In genomic region chr4:112523764-112524505, GRCh38 we compare ENCODE assay signal across 1 cellular context.
TF ChIP-seq lines count a peak whose summit lies in the region.

No MANE protein-coding gene starts in this region.

TF ChIP-seq in K562, 482 proteins besides CTCF, POLR2A, EP300 and RAD21 (continued from another document):
- no peak for TF ChIP-seq MGA (IDR thresholded peaks at IDR 0.05)
- no peak for TF ChIP-seq ZNF274 (IDR thresholded peaks at IDR 0.05; ENCODE audit: borderline replicate concordance, low read depth, low read length)
- no peak for TF ChIP-seq SAFB2 (IDR thresholded peaks at IDR 0.05; ENCODE audit: borderline replicate concordance, low read depth, low read length, severe bottlenecking)
- 0 out of 4 replicates have a peak, but pooled peaks of 1 of the 2 experiments have one; percentile 29 for TF ChIP-seq SRF (CRISPR knock-in tag; IDR thresholded peaks at IDR 0.05)
- TF ChIP-seq ATF1 (CRISPR knock-in tag; IDR thresholded peaks at IDR 0.05): no peak
- TF ChIP-seq ATF1 (tag; IDR thresholded peaks at IDR 0.05): no peak
- no peak for TF ChIP-seq ZNF780A (CRISPR knock-in tag; IDR thresholded peaks at IDR 0.05)
- no peak for TF ChIP-seq HDAC1 (IDR thresholded peaks at IDR 0.05)
- no peak for TF ChIP-seq SIN3A (IDR thresholded peaks at IDR 0.05; ENCODE audit: borderline replicate concordance in 2 of 2, control insufficient read depth in 1 of 2, low read depth in 2 of 2, low read length in 2 of 2)
- TF ChIP-seq ZFPM2 (CRISPR knock-in tag; IDR thresholded peaks at IDR 0.05): no peak
- TF ChIP-seq, protein P1, sequence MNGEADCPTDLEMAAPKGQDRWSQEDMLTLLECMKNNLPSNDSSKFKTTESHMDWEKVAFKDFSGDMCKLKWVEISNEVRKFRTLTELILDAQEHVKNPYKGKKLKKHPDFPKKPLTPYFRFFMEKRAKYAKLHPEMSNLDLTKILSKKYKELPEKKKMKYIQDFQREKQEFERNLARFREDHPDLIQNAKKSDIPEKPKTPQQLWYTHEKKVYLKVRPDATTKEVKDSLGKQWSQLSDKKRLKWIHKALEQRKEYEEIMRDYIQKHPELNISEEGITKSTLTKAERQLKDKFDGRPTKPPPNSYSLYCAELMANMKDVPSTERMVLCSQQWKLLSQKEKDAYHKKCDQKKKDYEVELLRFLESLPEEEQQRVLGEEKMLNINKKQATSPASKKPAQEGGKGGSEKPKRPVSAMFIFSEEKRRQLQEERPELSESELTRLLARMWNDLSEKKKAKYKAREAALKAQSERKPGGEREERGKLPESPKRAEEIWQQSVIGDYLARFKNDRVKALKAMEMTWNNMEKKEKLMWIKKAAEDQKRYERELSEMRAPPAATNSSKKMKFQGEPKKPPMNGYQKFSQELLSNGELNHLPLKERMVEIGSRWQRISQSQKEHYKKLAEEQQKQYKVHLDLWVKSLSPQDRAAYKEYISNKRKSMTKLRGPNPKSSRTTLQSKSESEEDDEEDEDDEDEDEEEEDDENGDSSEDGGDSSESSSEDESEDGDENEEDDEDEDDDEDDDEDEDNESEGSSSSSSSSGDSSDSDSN (IDR thresholded peaks at IDR 0.05; ENCODE audit: borderline replicate concordance in 1 of 2, low read depth in 2 of 2, low read length in 2 of 2): 0 out of 4 replicates have a peak, but pooled peaks have one; percentile 45 to 51
- TF ChIP-seq POU5F1 (IDR thresholded peaks at IDR 0.05; ENCODE audit: borderline replicate concordance, low read depth, low read length, partially characterized antibody): no peak
- no peak for TF ChIP-seq NFIC (IDR thresholded peaks at IDR 0.05)
- TF ChIP-seq HES1 (IDR thresholded peaks at IDR 0.05; ENCODE audit: low read depth): no peak
- no peak for TF ChIP-seq TCF7 (IDR thresholded peaks at IDR 0.05; ENCODE audit: borderline replicate concordance)
- peak; percentile 17 for TF ChIP-seq TBP (optimal IDR thresholded peaks at IDR 0.05; ENCODE audit: low read depth, low read length)
